ENCODE assay signal across 1 cellular context in the genomic region with DNA sequence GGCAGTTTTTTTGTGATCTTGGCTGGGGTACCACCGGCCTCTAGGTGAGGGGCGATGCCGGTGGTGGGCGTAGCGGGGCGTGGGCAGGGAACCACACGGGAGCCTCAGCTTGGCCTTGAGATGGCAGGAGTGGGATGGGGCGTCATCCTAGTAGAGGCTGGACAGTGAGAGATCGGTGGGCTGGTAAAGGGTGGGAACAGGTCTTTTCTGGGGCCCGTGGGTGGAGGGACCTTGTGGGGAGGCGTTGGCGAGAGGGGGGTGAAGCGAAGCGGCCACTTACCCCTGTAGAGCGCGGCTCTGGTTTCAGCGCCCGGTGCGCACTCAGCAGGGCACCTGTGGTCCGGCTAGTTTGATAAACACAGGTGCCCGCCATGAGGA.
TF ChIP-seq lines count a peak whose summit lies in the region.

No MANE protein-coding gene starts in this region.

TF ChIP-seq in HepG2, 621 proteins besides CTCF, POLR2A, EP300 and RAD21:
- peak; percentile 4 for TF ChIP-seq HNRNPLL (IDR thresholded peaks at IDR 0.05; ENCODE audit: low read depth, low read length, poor library complexity, severe bottlenecking)
- no peak for TF ChIP-seq ZBTB1 (CRISPR knock-in tag; IDR thresholded peaks at IDR 0.05; ENCODE audit: borderline replicate concordance)
- TF ChIP-seq ZNF496 (CRISPR knock-in tag; IDR thresholded peaks at IDR 0.05; ENCODE audit: insufficient replicate concordance) = no peak
- 0 out of 2 replicates have a peak, but pooled peaks have one; percentile 19 for TF ChIP-seq DNMT1 (CRISPR knock-in tag; IDR thresholded peaks at IDR 0.05)
- TF ChIP-seq RNF2 (conservative IDR thresholded peaks at IDR 0.05; ENCODE audit: low read depth) = no peak
- 0 out of 2 replicates have a peak, but pooled peaks have one; percentile 31 for TF ChIP-seq ZNF737 (CRISPR knock-in tag; IDR thresholded peaks at IDR 0.05; ENCODE audit: borderline replicate concordance)
- 0 out of 2 replicates have a peak, but pooled peaks have one; percentile 15 for TF ChIP-seq ZNF792 (CRISPR knock-in tag; IDR thresholded peaks at IDR 0.05)
- no peak for TF ChIP-seq SP1 (IDR thresholded peaks at IDR 0.05)
- 0 out of 2 replicates have a peak, but pooled peaks have one; percentile 1 for TF ChIP-seq SP1 (CRISPR knock-in tag; IDR thresholded peaks at IDR 0.05)
- 0 out of 2 replicates have a peak, but pooled peaks have one; percentile 41 for TF ChIP-seq ZBTB38 (CRISPR knock-in tag; IDR thresholded peaks at IDR 0.05)
- no peak for TF ChIP-seq SMAD9 (CRISPR knock-in tag; IDR thresholded peaks at IDR 0.05)
- TF ChIP-seq, protein P1, sequence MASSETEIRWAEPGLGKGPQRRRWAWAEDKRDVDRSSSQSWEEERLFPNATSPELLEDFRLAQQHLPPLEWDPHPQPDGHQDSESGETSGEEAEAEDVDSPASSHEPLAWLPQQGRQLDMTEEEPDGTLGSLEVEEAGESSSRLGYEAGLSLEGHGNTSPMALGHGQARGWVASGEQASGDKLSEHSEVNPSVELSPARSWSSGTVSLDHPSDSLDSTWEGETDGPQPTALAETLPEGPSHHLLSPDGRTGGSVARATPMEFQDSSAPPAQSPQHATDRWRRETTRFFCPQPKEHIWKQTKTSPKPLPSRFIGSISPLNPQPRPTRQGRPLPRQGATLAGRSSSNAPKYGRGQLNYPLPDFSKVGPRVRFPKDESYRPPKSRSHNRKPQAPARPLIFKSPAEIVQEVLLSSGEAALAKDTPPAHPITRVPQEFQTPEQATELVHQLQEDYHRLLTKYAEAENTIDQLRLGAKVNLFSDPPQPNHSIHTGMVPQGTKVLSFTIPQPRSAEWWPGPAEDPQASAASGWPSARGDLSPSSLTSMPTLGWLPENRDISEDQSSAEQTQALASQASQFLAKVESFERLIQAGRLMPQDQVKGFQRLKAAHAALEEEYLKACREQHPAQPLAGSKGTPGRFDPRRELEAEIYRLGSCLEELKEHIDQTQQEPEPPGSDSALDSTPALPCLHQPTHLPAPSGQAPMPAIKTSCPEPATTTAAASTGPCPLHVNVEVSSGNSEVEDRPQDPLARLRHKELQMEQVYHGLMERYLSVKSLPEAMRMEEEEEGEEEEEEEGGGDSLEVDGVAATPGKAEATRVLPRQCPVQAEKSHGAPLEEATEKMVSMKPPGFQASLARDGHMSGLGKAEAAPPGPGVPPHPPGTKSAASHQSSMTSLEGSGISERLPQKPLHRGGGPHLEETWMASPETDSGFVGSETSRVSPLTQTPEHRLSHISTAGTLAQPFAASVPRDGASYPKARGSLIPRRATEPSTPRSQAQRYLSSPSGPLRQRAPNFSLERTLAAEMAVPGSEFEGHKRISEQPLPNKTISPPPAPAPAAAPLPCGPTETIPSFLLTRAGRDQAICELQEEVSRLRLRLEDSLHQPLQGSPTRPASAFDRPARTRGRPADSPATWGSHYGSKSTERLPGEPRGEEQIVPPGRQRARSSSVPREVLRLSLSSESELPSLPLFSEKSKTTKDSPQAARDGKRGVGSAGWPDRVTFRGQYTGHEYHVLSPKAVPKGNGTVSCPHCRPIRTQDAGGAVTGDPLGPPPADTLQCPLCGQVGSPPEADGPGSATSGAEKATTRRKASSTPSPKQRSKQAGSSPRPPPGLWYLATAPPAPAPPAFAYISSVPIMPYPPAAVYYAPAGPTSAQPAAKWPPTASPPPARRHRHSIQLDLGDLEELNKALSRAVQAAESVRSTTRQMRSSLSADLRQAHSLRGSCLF (CRISPR knock-in tag; IDR thresholded peaks at IDR 0.05; ENCODE audit: borderline replicate concordance) = no peak
- TF ChIP-seq, protein P2, sequence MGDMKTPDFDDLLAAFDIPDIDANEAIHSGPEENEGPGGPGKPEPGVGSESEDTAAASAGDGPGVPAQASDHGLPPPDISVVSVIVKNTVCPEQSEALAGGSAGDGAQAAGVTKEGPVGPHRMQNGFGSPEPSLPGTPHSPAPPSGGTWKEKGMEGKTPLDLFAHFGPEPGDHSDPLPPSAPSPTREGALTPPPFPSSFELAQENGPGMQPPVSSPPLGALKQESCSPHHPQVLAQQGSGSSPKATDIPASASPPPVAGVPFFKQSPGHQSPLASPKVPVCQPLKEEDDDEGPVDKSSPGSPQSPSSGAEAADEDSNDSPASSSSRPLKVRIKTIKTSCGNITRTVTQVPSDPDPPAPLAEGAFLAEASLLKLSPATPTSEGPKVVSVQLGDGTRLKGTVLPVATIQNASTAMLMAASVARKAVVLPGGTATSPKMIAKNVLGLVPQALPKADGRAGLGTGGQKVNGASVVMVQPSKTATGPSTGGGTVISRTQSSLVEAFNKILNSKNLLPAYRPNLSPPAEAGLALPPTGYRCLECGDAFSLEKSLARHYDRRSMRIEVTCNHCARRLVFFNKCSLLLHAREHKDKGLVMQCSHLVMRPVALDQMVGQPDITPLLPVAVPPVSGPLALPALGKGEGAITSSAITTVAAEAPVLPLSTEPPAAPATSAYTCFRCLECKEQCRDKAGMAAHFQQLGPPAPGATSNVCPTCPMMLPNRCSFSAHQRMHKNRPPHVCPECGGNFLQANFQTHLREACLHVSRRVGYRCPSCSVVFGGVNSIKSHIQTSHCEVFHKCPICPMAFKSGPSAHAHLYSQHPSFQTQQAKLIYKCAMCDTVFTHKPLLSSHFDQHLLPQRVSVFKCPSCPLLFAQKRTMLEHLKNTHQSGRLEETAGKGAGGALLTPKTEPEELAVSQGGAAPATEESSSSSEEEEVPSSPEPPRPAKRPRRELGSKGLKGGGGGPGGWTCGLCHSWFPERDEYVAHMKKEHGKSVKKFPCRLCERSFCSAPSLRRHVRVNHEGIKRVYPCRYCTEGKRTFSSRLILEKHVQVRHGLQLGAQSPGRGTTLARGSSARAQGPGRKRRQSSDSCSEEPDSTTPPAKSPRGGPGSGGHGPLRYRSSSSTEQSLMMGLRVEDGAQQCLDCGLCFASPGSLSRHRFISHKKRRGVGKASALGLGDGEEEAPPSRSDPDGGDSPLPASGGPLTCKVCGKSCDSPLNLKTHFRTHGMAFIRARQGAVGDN (CRISPR knock-in tag; IDR thresholded peaks at IDR 0.05) = peak; percentile 7; the same call in 1 of the 2 replicates
- TF ChIP-seq SP4 (CRISPR knock-in tag; IDR thresholded peaks at IDR 0.05) = peak; percentile 74
- no peak for TF ChIP-seq PPARG (CRISPR knock-in tag; conservative IDR thresholded peaks at IDR 0.05)
- TF ChIP-seq, protein P3, sequence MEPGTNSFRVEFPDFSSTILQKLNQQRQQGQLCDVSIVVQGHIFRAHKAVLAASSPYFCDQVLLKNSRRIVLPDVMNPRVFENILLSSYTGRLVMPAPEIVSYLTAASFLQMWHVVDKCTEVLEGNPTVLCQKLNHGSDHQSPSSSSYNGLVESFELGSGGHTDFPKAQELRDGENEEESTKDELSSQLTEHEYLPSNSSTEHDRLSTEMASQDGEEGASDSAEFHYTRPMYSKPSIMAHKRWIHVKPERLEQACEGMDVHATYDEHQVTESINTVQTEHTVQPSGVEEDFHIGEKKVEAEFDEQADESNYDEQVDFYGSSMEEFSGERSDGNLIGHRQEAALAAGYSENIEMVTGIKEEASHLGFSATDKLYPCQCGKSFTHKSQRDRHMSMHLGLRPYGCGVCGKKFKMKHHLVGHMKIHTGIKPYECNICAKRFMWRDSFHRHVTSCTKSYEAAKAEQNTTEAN (CRISPR knock-in tag; conservative IDR thresholded peaks at IDR 0.05) = 0 out of 2 replicates have a peak, but pooled peaks have one; percentile 28
- TF ChIP-seq HNRNPL (IDR thresholded peaks at IDR 0.05; ENCODE audit: low read depth, low read length) = 0 out of 2 replicates have a peak, but pooled peaks have one; percentile 32
- TF ChIP-seq ZNF121 (CRISPR knock-in tag; IDR thresholded peaks at IDR 0.05) = no peak
- peak; percentile 21 for TF ChIP-seq HNRNPK (IDR thresholded peaks at IDR 0.05; ENCODE audit: low read depth, low read length, poor library complexity, severe bottlenecking)
- peak; percentile 14 for TF ChIP-seq AGO2 (optimal IDR thresholded peaks at IDR 0.05; ENCODE audit: low read depth, low read length)
- TF ChIP-seq SAP130 (CRISPR knock-in tag; IDR thresholded peaks at IDR 0.05; ENCODE audit: low read depth) = 0 out of 2 replicates have a peak, but pooled peaks have one; percentile 6
- peak; percentile 35; the same call in 1 of the 2 replicates for TF ChIP-seq ZNF891 (CRISPR knock-in tag; IDR thresholded peaks at IDR 0.05)
- TF ChIP-seq ZFP90 (CRISPR knock-in tag; IDR thresholded peaks at IDR 0.05; ENCODE audit: borderline replicate concordance) = no peak
- TF ChIP-seq NFIB (CRISPR knock-in tag; IDR thresholded peaks at IDR 0.05; ENCODE audit: borderline replicate concordance) = 0 out of 2 replicates have a peak, but pooled peaks have one; percentile 75
- peak; percentile 6; the same call in 1 of the 2 replicates for TF ChIP-seq ZNF839 (CRISPR knock-in tag; IDR thresholded peaks at IDR 0.05; ENCODE audit: borderline replicate concordance)
- peak; percentile 6; the same call in 1 of the 2 replicates for TF ChIP-seq GABPB1 (CRISPR knock-in tag; IDR thresholded peaks at IDR 0.05)
- TF ChIP-seq, protein P4, sequence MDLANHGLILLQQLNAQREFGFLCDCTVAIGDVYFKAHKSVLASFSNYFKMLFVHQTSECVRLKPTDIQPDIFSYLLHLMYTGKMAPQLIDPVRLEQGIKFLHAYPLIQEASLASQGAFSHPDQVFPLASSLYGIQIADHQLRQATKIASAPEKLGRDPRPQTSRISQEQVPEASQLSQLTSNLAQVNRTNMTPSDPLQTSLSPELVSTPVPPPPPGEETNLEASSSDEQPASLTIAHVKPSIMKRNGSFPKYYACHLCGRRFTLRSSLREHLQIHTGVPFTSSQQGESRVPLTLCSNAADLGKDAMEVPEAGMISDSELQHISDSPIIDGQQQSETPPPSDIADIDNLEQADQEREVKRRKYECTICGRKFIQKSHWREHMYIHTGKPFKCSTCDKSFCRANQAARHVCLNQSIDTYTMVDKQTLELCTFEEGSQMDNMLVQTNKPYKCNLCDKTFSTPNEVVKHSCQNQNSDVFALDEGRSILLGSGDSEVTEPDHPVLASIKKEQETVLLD (CRISPR knock-in tag; IDR thresholded peaks at IDR 0.05; ENCODE audit: low read depth) = 0 out of 2 replicates have a peak, but pooled peaks have one; percentile 23
